In genomic region chr7:921581-922333, GRCh38 we compare ENCODE assay signal across 10 cellular contexts. TPM values are rescaled to one million over a fixed set of nuclear protein-coding genes. Genes with fewer than 3 reads are reported as not detected.
DNase-seq lines count a peak whose midpoint lies in the region; ATAC-seq and TF ChIP-seq lines count a peak whose summit lies in the region.
"Had no signal": no experiment of that assay in that cellular context is flagged by ENCODE, and none has a peak within 500 bp of the region (broad histone marks: within the 10 kb centered on the region; RNA-seq: fewer than 3 reads in every experiment).

No MANE protein-coding gene starts in this region.

- peak overlapping the region; percentile 87 for H3K18ac ChIP-seq in neuronal stem cell (ENCODE audit: low read length)

- no peak overlapping the region for H3K4me3 Mint-ChIP-seq in CD14-positive monocyte
- no peak overlapping the region for H3K4me3 Mint-ChIP-seq in endodermal cell

- WGBS in neuronal stem cell (ENCODE audit: extremely low coverage in 2 of 2, insufficient read length in 2 of 2, insufficient replicate concordance in 1 of 2), 2 donors = no CpG with 5 or more reads among the region's 36 CpGs
- WGBS in endodermal cell (ENCODE audit: insufficient coverage in 1 of 2, insufficient read length in 1 of 2), 2 experiments = 89 to 92% methylated on average over 24 to 36 of the region's 36 CpGs

- H3K79me1 ChIP-seq in neuronal stem cell (ENCODE audit: low read depth, low read length) = no peaks in the 10 kb centered on the region

- H3K27ac Mint-ChIP-seq in CD14-positive monocyte (peak overlapping the region in 6 of 7 donors; percentile 14 to 98 (median 62)), endodermal cell (no peak overlapping the region)

- peak overlapping the region; percentile 61 for H2BK120ac ChIP-seq in neuronal stem cell (ENCODE audit: low read depth, low read length)

- H3K23ac ChIP-seq in neuronal stem cell (ENCODE audit: low read depth, low read length, poor library complexity) = no peak overlapping the region

- peaks cover 51% of the 10 kb centered on the region for H3K4me1 Mint-ChIP-seq in CD14-positive monocyte
- no peaks in the 10 kb centered on the region for H3K4me1 Mint-ChIP-seq in endodermal cell

- intact Hi-C loops in CD14-positive monocyte (cut with micrococcal nuclease) = loop anchor here in 1 of 2 donors (1.0 to 5.0 kb wide), 2 partner anchors 7 to 36 kb away; no protein-coding TSS in a partner anchor

- H3K27ac ChIP-seq in Peyer's patch (peak overlapping the region; percentile 81 to 99 (median 86)), neuronal stem cell (replicated peaks; ENCODE audit: low read length) (no peak overlapping the region), endodermal cell (ENCODE audit: low read depth, low read length) (no peak overlapping the region)

- no peak overlapping the region for H4K91ac ChIP-seq in neuronal stem cell (ENCODE audit: low read depth, low read length, poor library complexity)

- H2BK15ac ChIP-seq in neuronal stem cell (ENCODE audit: low read length) = peak overlapping the region; percentile 89

- TF ChIP-seq CTCF in CD14-positive monocyte (IDR thresholded peaks at IDR 0.05) (no peak), Peyer's patch (IDR thresholded peaks at IDR 0.05) (no peak), endodermal cell (conservative IDR thresholded peaks at IDR 0.05) (no peak)

- no peaks in the 10 kb centered on the region for H3K9me3 Mint-ChIP-seq in CD14-positive monocyte
- no peaks in the 10 kb centered on the region for H3K9me3 Mint-ChIP-seq in endodermal cell
- H3K9me3 Mint-ChIP-seq: activated naive CD4-positive, alpha-beta T cell treated with anti-CD3 and anti-CD28 coated beads, Interleukin-2, amount 50 U/mL, for 72 hours had no signal

- H3K4me3 ChIP-seq in Peyer's patch (peak overlapping the region in 3 of 4 donors; percentile 7 to 19 (median 15)), neuronal stem cell (ENCODE audit: low read length in 2 of 2) (no peak overlapping the region), endodermal cell (ENCODE audit: low read length) (no peak overlapping the region)

- H3K9ac ChIP-seq in neuronal stem cell (ENCODE audit: low read depth, low read length, poor library complexity) (no peak overlapping the region), endodermal cell (ENCODE audit: extremely low read depth, low read length, poor library complexity, severe bottlenecking) (no peak overlapping the region)

- H3K4me1 ChIP-seq in Peyer's patch (peaks cover 30 to 73% (median 34%) of the 10 kb centered on the region in 4 donors), neuronal stem cell (ENCODE audit: control insufficient read depth in 2 of 2, insufficient read depth in 1 of 2, low read depth in 1 of 2, low read length in 2 of 2) (peaks cover 7 to 11% of the 10 kb centered on the region in 2 donors), endodermal cell (ENCODE audit: control insufficient read depth, insufficient read depth, low read length) (peaks cover 2% of the 10 kb centered on the region)

- peak overlapping the region; percentile 63 for H3K14ac ChIP-seq in neuronal stem cell (ENCODE audit: low read length)

- H3K27me3 ChIP-seq in Peyer's patch (no peaks in the 10 kb centered on the region), neuronal stem cell (ENCODE audit: control insufficient read depth in 3 of 3, insufficient read depth in 3 of 3, low read depth in 1 of 3, low read length in 3 of 3) (peaks cover 0 to 9% (median 0%) of the 10 kb centered on the region in 3 experiments), endodermal cell (ENCODE audit: control insufficient read depth, insufficient read depth, low read length, poor library complexity, severe bottlenecking) (no peaks in the 10 kb centered on the region)

- H3K9me3 ChIP-seq in Peyer's patch = no peaks in the 10 kb centered on the region
- no peaks in the 10 kb centered on the region for H3K9me3 ChIP-seq in neuronal stem cell (replicated peaks in 1 of 2; ENCODE audit: control insufficient read depth in 2 of 2, insufficient read depth in 1 of 2, low read depth in 1 of 2, low read length in 2 of 2)
- no peaks in the 10 kb centered on the region for H3K9me3 ChIP-seq in endodermal cell (ENCODE audit: control insufficient read depth, low read length)

- no peak overlapping the region for H4K8ac ChIP-seq in neuronal stem cell (ENCODE audit: low read depth, low read length)

- peak overlapping the region; percentile 94 for H2AK5ac ChIP-seq in neuronal stem cell (ENCODE audit: low read depth, low read length)

- H3K36me3 Mint-ChIP-seq in CD14-positive monocyte (peaks cover 30 to 44% of the 10 kb centered on the region in 2 donors), endodermal cell (ENCODE audit: low read depth) (no peaks in the 10 kb centered on the region)
- H3K36me3 Mint-ChIP-seq: activated naive CD4-positive, alpha-beta T cell treated with anti-CD3 and anti-CD28 coated beads, Interleukin-2, amount 50 U/mL, for 72 hours had no signal

- H2AFZ ChIP-seq in neuronal stem cell (ENCODE audit: low read length) = no peak overlapping the region

- H3K36me3 ChIP-seq in Peyer's patch (no peaks in the 10 kb centered on the region), neuronal stem cell (replicated peaks in 1 of 2; ENCODE audit: control insufficient read depth in 2 of 2, insufficient read depth in 2 of 2, low read length in 2 of 2) (no peaks in the 10 kb centered on the region), endodermal cell (ENCODE audit: control insufficient read depth, insufficient read depth, low read length) (no peaks in the 10 kb centered on the region)

- DNase-seq in CD14-positive monocyte (ENCODE audit: low spot score) = peak; percentile 40
- DNase-seq in Peyer's patch = peak in 2 of 3 donors; percentile 50 to 64
- DNase-seq in dermis blood vessel endothelial cell = peak; percentile 28
- DNase-seq in neuronal stem cell (ENCODE audit: low spot score) = no peak
- DNase-seq in endodermal cell = no peak
- DNase-seq in LoVo (ENCODE audit: low spot score) = no peak
- DNase-seq in mucosa of gallbladder (ENCODE audit: low spot score) = no peak
- DNase-seq: NCI-H226 had no signal

- H2BK12ac ChIP-seq in neuronal stem cell (ENCODE audit: low read length) = no peak overlapping the region

- ATAC-seq in HG02763 (IDR thresholded peaks at IDR 0.05; ENCODE audit: unreplicated experiment) = no peak
- ATAC-seq: activated naive CD4-positive, alpha-beta T cell treated with anti-CD3 and anti-CD28 coated beads, Interleukin-2, amount 50 U/mL, for 72 hours had no signal

- H2BK5ac ChIP-seq in neuronal stem cell (ENCODE audit: low read length) = peak overlapping the region; percentile 82

- H3K4me2 ChIP-seq in neuronal stem cell (ENCODE audit: insufficient read depth, low read length, poor library complexity, severe bottlenecking) = no peak overlapping the region

- peaks cover 0 to 3% (median 0%) of the 10 kb centered on the region in 3 donors for H3K27me3 Mint-ChIP-seq in CD14-positive monocyte (ENCODE audit: low read depth in 3 of 3)
- H3K27me3 Mint-ChIP-seq in endodermal cell (ENCODE audit: insufficient read depth) = no peaks in the 10 kb centered on the region

- TF ChIP-seq POLR2A in Peyer's patch (IDR thresholded peaks at IDR 0.05) = no peak

- no peak overlapping the region for H3K4ac ChIP-seq in neuronal stem cell (ENCODE audit: low read length)

RNA-seq across cellular contexts. Expression of gene ADAP1, which starts 32.7 kb away (rescaled TPM):
- 10 to 100 TPM; 49.1 to 72.2 TPM for polyA plus RNA-seq in CD14-positive monocyte
- 100 to 1,000 TPM; 102 to 146 (median 133) TPM for total RNA-seq in Peyer's patch
- 1.7 and 2.9 TPM in 2 replicates for total RNA-seq in dermis blood vessel endothelial cell
- polyA plus RNA-seq in neuronal stem cell (2013, experiment 1 of 2) = 0.50 TPM
- polyA plus RNA-seq in neuronal stem cell (2013, experiment 2 of 2) = 0.48 TPM
- 1 to 10 TPM; 3.8 to 6.5 TPM for total RNA-seq in endodermal cell
- 1.4 TPM for polyA plus RNA-seq in endodermal cell (2013, experiment 1 of 2)
- 1.2 TPM for polyA plus RNA-seq in endodermal cell (2013, experiment 2 of 2)
- total RNA-seq in mucosa of gallbladder = 52.4 TPM

RNA-seq across cellular contexts. Expression of gene GET4, which starts 45.4 kb away (rescaled TPM):
- polyA plus RNA-seq in CD14-positive monocyte = 10 to 100 TPM; 20.1 to 25.5 TPM
- total RNA-seq in Peyer's patch (10 to 100 TPM; 29.7 to 93.3 (median 56.8) TPM), dermis blood vessel endothelial cell (35.4 and 45.0 TPM in 2 replicates), endodermal cell (10 to 100 TPM; 73.3 to 84.3 TPM), mucosa of gallbladder (37.5 TPM)
- polyA plus RNA-seq in neuronal stem cell (2013, experiment 1 of 2) = 28.4 TPM
- 27.9 TPM for polyA plus RNA-seq in neuronal stem cell (2013, experiment 2 of 2)
- polyA plus RNA-seq in endodermal cell (2013, experiment 1 of 2) = 49.1 TPM
- polyA plus RNA-seq in endodermal cell (2013, experiment 2 of 2) = 46.6 TPM

RNA-seq across cellular contexts. Expression of gene COX19, which starts 53.6 kb away (rescaled TPM):
- polyA plus RNA-seq in CD14-positive monocyte = 1 to 10 TPM; 7.4 to 7.6 TPM
- total RNA-seq in Peyer's patch = 10 to 100 TPM; 15.9 to 41.3 (median 24.7) TPM
- total RNA-seq in dermis blood vessel endothelial cell = 7.2 and 12.4 TPM in 2 replicates
- polyA plus RNA-seq in neuronal stem cell (2013, experiment 1 of 2) = 8.7 TPM
- 8.9 TPM for polyA plus RNA-seq in neuronal stem cell (2013, experiment 2 of 2)
- total RNA-seq in endodermal cell = 10 to 100 TPM; 15.0 to 18.5 TPM
- polyA plus RNA-seq in endodermal cell (2013, experiment 1 of 2) = 11.1 TPM
- polyA plus RNA-seq in endodermal cell (2013, experiment 2 of 2) = 9.6 TPM
- 12.1 TPM for total RNA-seq in mucosa of gallbladder

Comparison
In these comparisons a context has a peak if more than half of its experiments do, and no peak if none do; other contexts are left out.
1. DNase-seq: peak in CD14-positive monocyte (single experiment), Peyer's patch (2 of 3) and dermis blood vessel endothelial cell (single experiment); none in neuronal stem cell (single experiment), endodermal cell (single experiment), LoVo (single experiment) and mucosa of gallbladder (single experiment).
2. H3K27ac ChIP-seq: peak in Peyer's patch (4 of 4); none in neuronal stem cell (single experiment) and endodermal cell (single experiment).
3. H3K4me3 ChIP-seq: peak in Peyer's patch (3 of 4); none in neuronal stem cell (0 of 2) and endodermal cell (single experiment).